In the genomic region with DNA sequence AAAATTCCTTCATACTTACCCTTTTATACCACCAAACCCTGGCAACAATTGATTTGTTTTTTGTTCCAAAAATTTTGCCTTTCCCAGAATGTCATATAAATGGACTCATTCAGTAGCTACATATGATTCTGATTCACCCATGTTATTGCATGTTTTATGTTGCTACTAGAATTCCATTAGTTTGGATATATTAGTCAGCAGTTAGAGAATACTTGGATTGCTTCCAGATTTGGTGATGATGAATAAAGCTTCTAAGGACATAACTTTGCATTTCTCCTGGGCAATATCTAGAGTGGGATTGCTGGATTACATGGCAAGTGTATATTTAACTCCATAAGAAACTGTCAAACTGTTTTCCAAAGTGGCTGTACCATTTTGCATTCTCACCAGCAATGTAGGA, we compare ENCODE assay signal across 26 cellular contexts.
"Had no signal": no experiment of that assay in that cellular context is flagged by ENCODE, and none has a peak within 500 bp of the region (broad histone marks: within the 10 kb centered on the region; RNA-seq: fewer than 3 reads in every experiment).

No MANE protein-coding gene starts in this region.

- H3K79me2 ChIP-seq: parathyroid adenoma had no signal

- H3K9ac ChIP-seq: parathyroid adenoma had no signal

- H3K4me3 ChIP-seq: adrenal gland, ascending aorta, breast epithelium, gastrocnemius medialis, right lobe of liver, skin epidermis, tibial nerve had no signal

- H3K27ac ChIP-seq: adrenal gland, ascending aorta, breast epithelium, gastrocnemius medialis, neutrophil, parathyroid adenoma, right lobe of liver, skin epidermis, tibial nerve, VCaP had no signal

- H2AFZ ChIP-seq: parathyroid adenoma had no signal

- H3K4me1 Mint-ChIP-seq: nephron; stimulated activated effector memory CD8-positive, alpha-beta T cell treated with anti-CD3 and anti-CD28 coated beads, Interleukin-12 subunit alpha, Interleukin-12 subunit beta, amount 100 ng/mL, for 72 hours; stimulated activated naive CD8-positive, alpha-beta T cell treated with anti-CD3 and anti-CD28 coated beads, Interleukin-15, amount 100 ng/mL, for 72 hours had no signal

- H3K9me3 ChIP-seq: adrenal gland, ascending aorta, breast epithelium, gastrocnemius medialis, neutrophil, right lobe of liver, tibial nerve had no signal

- H3K4me3 Mint-ChIP-seq: activated CD8-positive, alpha-beta T cell treated with anti-CD3 and anti-CD28 coated beads, Interleukin-2, amount 10 ng/mL, durations not matched to agents 7 days and 5 days; activated naive CD8-positive, alpha-beta T cell; nephron; stimulated activated effector memory CD8-positive, alpha-beta T cell treated with anti-CD3 and anti-CD28 coated beads, Interleukin-12 subunit alpha, Interleukin-12 subunit beta, amount 100 ng/mL, for 72 hours; stimulated activated naive CD8-positive, alpha-beta T cell treated with anti-CD3 and anti-CD28 coated beads, Interleukin-15, amount 100 ng/mL, for 72 hours had no signal

- H3K9me3 Mint-ChIP-seq: nephron had no signal

- H3K27me3 Mint-ChIP-seq: activated naive CD8-positive, alpha-beta T cell; stimulated activated naive CD8-positive, alpha-beta T cell treated with anti-CD3 and anti-CD28 coated beads, Interleukin-15, amount 100 ng/mL, for 72 hours had no signal

- H3K27ac Mint-ChIP-seq: activated CD8-positive, alpha-beta T cell treated with anti-CD3 and anti-CD28 coated beads, Interleukin-2, amount 10 ng/mL, durations not matched to agents 7 days and 5 days; activated naive CD8-positive, alpha-beta T cell; nephron; stimulated activated effector memory CD8-positive, alpha-beta T cell treated with anti-CD3 and anti-CD28 coated beads, Interleukin-12 subunit alpha, Interleukin-12 subunit beta, amount 100 ng/mL, for 72 hours; stimulated activated naive CD8-positive, alpha-beta T cell treated with anti-CD3 and anti-CD28 coated beads, Interleukin-15, amount 100 ng/mL, for 72 hours had no signal

- H3K27me3 ChIP-seq: adrenal gland, ascending aorta, breast epithelium, gastrocnemius medialis, neutrophil, right lobe of liver, tibial nerve had no signal

- H3K4me1 ChIP-seq: adrenal gland, ascending aorta, breast epithelium, gastrocnemius medialis, parathyroid adenoma, tibial nerve had no signal

- DNase-seq: activated CD4-positive, alpha-beta T cell treated with anti-CD3 and anti-CD28 coated beads for 1 hour; activated CD4-positive, alpha-beta T cell treated with anti-CD3 and anti-CD28 coated beads, Interleukin-2, amount 50 U/mL, for 1 hour; activated CD8-positive, alpha-beta T cell treated with anti-CD3 and anti-CD28 coated beads, Interleukin-2, amount 10 ng/mL, durations not matched to agents 7 days and 5 days; activated T-cell treated with anti-CD3 and anti-CD28 coated beads, Interleukin-2, amount 50 U/mL, for 1 hour; adrenal gland; cortex of kidney; gastrocnemius medialis; head of caudate nucleus; hypothalamus; left cardiac atrium; mesenchymal stem cell; right lobe of liver; stimulated activated CD4-positive, alpha-beta T cell treated with anti-CD3 and anti-CD28 coated beads, Interleukin-1b, Interleukin-23, amount 100 ng/mL, for 48 hours; stimulated activated naive CD8-positive, alpha-beta T cell treated with anti-CD3 and anti-CD28 coated beads, Interleukin-15, amount 100 ng/mL, for 72 hours had no signal

- H3K36me3 Mint-ChIP-seq: activated naive CD8-positive, alpha-beta T cell; stimulated activated effector memory CD8-positive, alpha-beta T cell treated with anti-CD3 and anti-CD28 coated beads, Interleukin-12 subunit alpha, Interleukin-12 subunit beta, amount 100 ng/mL, for 72 hours had no signal

- H3K36me3 ChIP-seq: adrenal gland, ascending aorta, breast epithelium, gastrocnemius medialis, neutrophil, right lobe of liver, tibial nerve had no signal

- FAIRE-seq: islet of Langerhans, urothelium cell line had no signal
